1 cellular context compared by ENCODE assay signal in genomic region chr1:167440345-167440744, GRCh38.
TF ChIP-seq lines count a peak whose summit lies in the region.

No MANE protein-coding gene starts in this region.

TF ChIP-seq in HepG2, 621 proteins besides CTCF, POLR2A, EP300 and RAD21 (continued from another document):
- TF ChIP-seq GABPB1 (CRISPR knock-in tag; IDR thresholded peaks at IDR 0.05), result no peak
- no peak for TF ChIP-seq ATF7-NPFF (CRISPR knock-in tag; IDR thresholded peaks at IDR 0.05; ENCODE audit: low read depth)
- TF ChIP-seq, protein P1, sequence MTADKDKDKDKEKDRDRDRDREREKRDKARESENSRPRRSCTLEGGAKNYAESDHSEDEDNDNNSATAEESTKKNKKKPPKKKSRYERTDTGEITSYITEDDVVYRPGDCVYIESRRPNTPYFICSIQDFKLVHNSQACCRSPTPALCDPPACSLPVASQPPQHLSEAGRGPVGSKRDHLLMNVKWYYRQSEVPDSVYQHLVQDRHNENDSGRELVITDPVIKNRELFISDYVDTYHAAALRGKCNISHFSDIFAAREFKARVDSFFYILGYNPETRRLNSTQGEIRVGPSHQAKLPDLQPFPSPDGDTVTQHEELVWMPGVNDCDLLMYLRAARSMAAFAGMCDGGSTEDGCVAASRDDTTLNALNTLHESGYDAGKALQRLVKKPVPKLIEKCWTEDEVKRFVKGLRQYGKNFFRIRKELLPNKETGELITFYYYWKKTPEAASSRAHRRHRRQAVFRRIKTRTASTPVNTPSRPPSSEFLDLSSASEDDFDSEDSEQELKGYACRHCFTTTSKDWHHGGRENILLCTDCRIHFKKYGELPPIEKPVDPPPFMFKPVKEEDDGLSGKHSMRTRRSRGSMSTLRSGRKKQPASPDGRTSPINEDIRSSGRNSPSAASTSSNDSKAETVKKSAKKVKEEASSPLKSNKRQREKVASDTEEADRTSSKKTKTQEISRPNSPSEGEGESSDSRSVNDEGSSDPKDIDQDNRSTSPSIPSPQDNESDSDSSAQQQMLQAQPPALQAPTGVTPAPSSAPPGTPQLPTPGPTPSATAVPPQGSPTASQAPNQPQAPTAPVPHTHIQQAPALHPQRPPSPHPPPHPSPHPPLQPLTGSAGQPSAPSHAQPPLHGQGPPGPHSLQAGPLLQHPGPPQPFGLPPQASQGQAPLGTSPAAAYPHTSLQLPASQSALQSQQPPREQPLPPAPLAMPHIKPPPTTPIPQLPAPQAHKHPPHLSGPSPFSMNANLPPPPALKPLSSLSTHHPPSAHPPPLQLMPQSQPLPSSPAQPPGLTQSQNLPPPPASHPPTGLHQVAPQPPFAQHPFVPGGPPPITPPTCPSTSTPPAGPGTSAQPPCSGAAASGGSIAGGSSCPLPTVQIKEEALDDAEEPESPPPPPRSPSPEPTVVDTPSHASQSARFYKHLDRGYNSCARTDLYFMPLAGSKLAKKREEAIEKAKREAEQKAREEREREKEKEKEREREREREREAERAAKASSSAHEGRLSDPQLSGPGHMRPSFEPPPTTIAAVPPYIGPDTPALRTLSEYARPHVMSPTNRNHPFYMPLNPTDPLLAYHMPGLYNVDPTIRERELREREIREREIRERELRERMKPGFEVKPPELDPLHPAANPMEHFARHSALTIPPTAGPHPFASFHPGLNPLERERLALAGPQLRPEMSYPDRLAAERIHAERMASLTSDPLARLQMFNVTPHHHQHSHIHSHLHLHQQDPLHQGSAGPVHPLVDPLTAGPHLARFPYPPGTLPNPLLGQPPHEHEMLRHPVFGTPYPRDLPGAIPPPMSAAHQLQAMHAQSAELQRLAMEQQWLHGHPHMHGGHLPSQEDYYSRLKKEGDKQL (CRISPR knock-in tag; IDR thresholded peaks at IDR 0.05; ENCODE audit: low read depth), result no peak
- no peak for TF ChIP-seq MAZ (IDR thresholded peaks at IDR 0.05; ENCODE audit: borderline replicate concordance, low read depth, low read length)
- TF ChIP-seq MAZ (CRISPR knock-in tag; IDR thresholded peaks at IDR 0.05; ENCODE audit: low read depth), result no peak
- TF ChIP-seq SP1 (IDR thresholded peaks at IDR 0.05), result no peak
- no peak for TF ChIP-seq SP1 (CRISPR knock-in tag; IDR thresholded peaks at IDR 0.05)
- TF ChIP-seq TBP (CRISPR knock-in tag; IDR thresholded peaks at IDR 0.05), result no peak
